ENCODE assay signal across 19 cellular contexts in genomic region chr2:14565666-14566065, GRCh38.
DNase-seq lines count a peak whose midpoint lies in the region; ATAC-seq and TF ChIP-seq lines count a peak whose summit lies in the region.
"Had no signal": no experiment of that assay in that cellular context is flagged by ENCODE, and none has a peak within 500 bp of the region (broad histone marks: within the 10 kb centered on the region; RNA-seq: fewer than 3 reads in every experiment).

No MANE protein-coding gene starts in this region.

- intact Hi-C loops in heart right ventricle (cut with DNase I) = no loop called here

- peaks cover 0 to 4% (median 0%) of the 10 kb centered on the region in 7 donors for H3K27me3 ChIP-seq in heart right ventricle
- H3K27me3 ChIP-seq: BE2C had no signal

- H3K27ac ChIP-seq in heart right ventricle = no peak overlapping the region
- H3K27ac ChIP-seq: A549, C4-2B had no signal

- no peaks in the 10 kb centered on the region for H3K9me3 ChIP-seq in heart right ventricle
- H3K9me3 ChIP-seq: A549, BE2C had no signal

- H3K4me3 ChIP-seq in epithelial cell of esophagus (ENCODE audit: low read length) (no peak overlapping the region), heart right ventricle (no peak overlapping the region)
- H3K4me3 ChIP-seq: A549 had no signal

- no peaks in the 10 kb centered on the region for H3K4me1 ChIP-seq in heart right ventricle
- H3K4me1 ChIP-seq: A549, BE2C had no signal

- TF ChIP-seq CTCF in epithelial cell of esophagus (IDR thresholded peaks at IDR 0.05; ENCODE audit: insufficient read depth, low read depth, low read length, missing control alignments) = no peak
- TF ChIP-seq CTCF in heart right ventricle (IDR thresholded peaks at IDR 0.05) = no peak

- no peaks in the 10 kb centered on the region for H3K36me3 ChIP-seq in heart right ventricle
- H3K36me3 ChIP-seq: BE2C had no signal

- no peak for ATAC-seq in HG03280 (IDR thresholded peaks at IDR 0.05; ENCODE audit: unreplicated experiment)
- ATAC-seq in heart right ventricle = no peak
- ATAC-seq: A549; CD8-positive, alpha-beta T cell; HepG2 had no signal

- peak; percentile 52 to 67 for DNase-seq in NCI-H526 (lab: John Stamatoyannopoulos, UW)
- DNase-seq in NCI-H69 (lab: John Stamatoyannopoulos, UW) = peak; percentile 20
- peak; percentile 83 for DNase-seq in epithelial cell of esophagus (ENCODE audit: low read depth)
- peak; percentile 25 for DNase-seq in left kidney (ENCODE audit: low read depth, low spot score)
- no peak for DNase-seq in stimulated activated CD4-positive, alpha-beta T cell treated with anti-CD3 and anti-CD28 coated beads, Interleukin-4, amount 100 ng/mL, for 4 hours
- DNase-seq in NCI-H226 = no peak
- DNase-seq in heart right ventricle = no peak
- DNase-seq: BE2C; CD8-positive, alpha-beta T cell; COR-L47; DMS153; DMS79 treated with DMSO at 0.1 percent for 48 hours; EL; GOT3; H9 had no signal

Comparison
In these comparisons a context has a peak if more than half of its experiments do, and no peak if none do; other contexts are left out.
1. DNase-seq: peak in NCI-H526 (2 of 2), NCI-H69 (single experiment), epithelial cell of esophagus (single experiment) and left kidney (single experiment); none in stimulated activated CD4-positive, alpha-beta T cell treated with anti-CD3 and anti-CD28 coated beads, Interleukin-4, amount 100 ng/mL, for 4 hours (0 of 2), NCI-H226 (single experiment) and heart right ventricle (0 of 2).